ENCODE assay signal across 8 cellular contexts in the genomic region with DNA sequence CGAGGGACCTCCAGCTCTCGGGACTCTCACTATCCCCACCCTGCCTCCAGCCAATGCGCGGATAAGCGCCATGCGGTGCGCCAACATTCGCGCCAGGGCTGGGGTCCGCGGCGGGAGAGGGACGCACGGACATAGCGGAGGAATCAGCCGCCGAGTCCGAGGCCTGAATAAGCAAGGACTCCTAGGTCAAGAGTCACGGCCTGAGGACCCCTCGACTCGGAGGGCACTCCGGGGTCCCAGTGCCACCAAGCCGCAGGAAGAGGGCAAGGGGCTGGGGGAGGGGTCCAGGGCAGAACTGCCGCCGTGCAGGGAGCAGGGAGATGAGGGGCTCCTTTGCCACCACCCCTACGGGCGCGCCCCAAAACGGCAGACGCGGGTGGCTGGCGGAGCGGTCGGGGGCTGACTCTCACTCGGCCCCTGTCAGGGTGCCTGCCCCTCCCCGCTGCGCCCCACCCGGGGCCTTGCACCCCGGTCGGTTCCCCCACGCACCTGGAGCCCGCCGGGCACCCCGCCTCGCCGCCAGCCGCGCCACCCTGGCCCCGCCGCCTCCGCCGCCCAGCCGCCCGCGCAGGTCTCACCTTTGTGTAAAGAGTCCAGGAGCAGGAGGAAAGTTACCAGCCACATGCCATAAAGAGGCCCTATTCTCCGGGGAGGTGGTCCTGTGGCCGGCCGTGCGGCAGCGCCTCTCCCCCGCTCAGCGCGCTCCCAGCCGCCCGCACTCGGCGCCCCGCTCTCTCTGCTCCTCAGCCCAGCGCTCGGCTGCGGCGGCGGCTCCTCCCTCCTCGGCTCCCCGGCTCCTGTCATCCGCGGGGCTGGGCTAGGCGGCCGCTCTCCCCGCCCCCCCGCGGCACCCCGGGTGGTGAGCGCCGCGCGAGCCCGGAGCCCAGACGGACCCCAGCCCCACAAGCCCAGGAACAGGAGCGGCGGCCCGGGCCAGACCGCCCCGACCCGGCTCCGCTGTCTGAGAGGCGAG. TPM values are rescaled to one million over a fixed set of nuclear protein-coding genes. Genes with fewer than 3 reads are reported as not detected.
DNase-seq lines count a peak whose midpoint lies in the region; ATAC-seq and TF ChIP-seq lines count a peak whose summit lies in the region.

A gene with protein sequence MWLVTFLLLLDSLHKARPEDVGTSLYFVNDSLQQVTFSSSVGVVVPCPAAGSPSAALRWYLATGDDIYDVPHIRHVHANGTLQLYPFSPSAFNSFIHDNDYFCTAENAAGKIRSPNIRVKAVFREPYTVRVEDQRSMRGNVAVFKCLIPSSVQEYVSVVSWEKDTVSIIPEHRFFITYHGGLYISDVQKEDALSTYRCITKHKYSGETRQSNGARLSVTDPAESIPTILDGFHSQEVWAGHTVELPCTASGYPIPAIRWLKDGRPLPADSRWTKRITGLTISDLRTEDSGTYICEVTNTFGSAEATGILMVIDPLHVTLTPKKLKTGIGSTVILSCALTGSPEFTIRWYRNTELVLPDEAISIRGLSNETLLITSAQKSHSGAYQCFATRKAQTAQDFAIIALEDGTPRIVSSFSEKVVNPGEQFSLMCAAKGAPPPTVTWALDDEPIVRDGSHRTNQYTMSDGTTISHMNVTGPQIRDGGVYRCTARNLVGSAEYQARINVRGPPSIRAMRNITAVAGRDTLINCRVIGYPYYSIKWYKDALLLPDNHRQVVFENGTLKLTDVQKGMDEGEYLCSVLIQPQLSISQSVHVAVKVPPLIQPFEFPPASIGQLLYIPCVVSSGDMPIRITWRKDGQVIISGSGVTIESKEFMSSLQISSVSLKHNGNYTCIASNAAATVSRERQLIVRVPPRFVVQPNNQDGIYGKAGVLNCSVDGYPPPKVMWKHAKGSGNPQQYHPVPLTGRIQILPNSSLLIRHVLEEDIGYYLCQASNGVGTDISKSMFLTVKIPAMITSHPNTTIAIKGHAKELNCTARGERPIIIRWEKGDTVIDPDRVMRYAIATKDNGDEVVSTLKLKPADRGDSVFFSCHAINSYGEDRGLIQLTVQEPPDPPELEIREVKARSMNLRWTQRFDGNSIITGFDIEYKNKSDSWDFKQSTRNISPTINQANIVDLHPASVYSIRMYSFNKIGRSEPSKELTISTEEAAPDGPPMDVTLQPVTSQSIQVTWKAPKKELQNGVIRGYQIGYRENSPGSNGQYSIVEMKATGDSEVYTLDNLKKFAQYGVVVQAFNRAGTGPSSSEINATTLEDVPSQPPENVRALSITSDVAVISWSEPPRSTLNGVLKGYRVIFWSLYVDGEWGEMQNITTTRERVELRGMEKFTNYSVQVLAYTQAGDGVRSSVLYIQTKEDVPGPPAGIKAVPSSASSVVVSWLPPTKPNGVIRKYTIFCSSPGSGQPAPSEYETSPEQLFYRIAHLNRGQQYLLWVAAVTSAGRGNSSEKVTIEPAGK (N-terminal part only) (minus strand): TSS at position 761 of the 973 bp plus-strand sequence. CDS start 137 bp downstream, at position 624.

- H3K27me3 Mint-ChIP-seq in osteocyte (ENCODE audit: unreplicated experiment) = peaks cover 70% of the 10 kb centered on the region

- H3K4me3 Mint-ChIP-seq in osteocyte (ENCODE audit: unreplicated experiment) = no peak within 1 kb of the TSS

- peaks cover 4% of the 10 kb centered on the region for H3K4me1 Mint-ChIP-seq in osteocyte (ENCODE audit: unreplicated experiment)

- no peak within 1 kb of the TSS for H3K27ac Mint-ChIP-seq in osteocyte (ENCODE audit: unreplicated experiment)

- no peak for TF ChIP-seq CTCF in osteocyte (IDR thresholded peaks at IDR 0.05)

- peak; percentile 17 for DNase-seq in GM19238 (ENCODE audit: insufficient read length, low spot score)
- peak; percentile 55 for DNase-seq in activated CD4-positive, alpha-beta T cell treated with anti-CD3 and anti-CD28 coated beads for 48 hours
- peak in 38 of 56 donors; percentile 16 to 76 (median 40) for DNase-seq in nucleus accumbens (lab: John Stamatoyannopoulos, UW)
- DNase-seq in NCI-H1436 treated with DMSO at 0.1 percent for 48 hours (lab: John Stamatoyannopoulos, UW) = no peak
- no peak for DNase-seq in germinal center (ENCODE audit: low spot score)
- DNase-seq in osteocyte (ENCODE audit: extremely low spot score, unreplicated experiment) = no peak
- DNase-seq in SIG-M5 treated with dmso at 0.1 percent for 504 hours (lab: John Stamatoyannopoulos, UW; ENCODE audit: unreplicated experiment) = no peak

- H3K36me3 Mint-ChIP-seq in osteocyte (ENCODE audit: unreplicated experiment) = peaks cover 3% of the 10 kb centered on the region

- ATAC-seq in esophagus mucosa = peak; percentile 52

- H3K9me3 Mint-ChIP-seq in osteocyte (ENCODE audit: unreplicated experiment) = no peaks in the 10 kb centered on the region

RNA-seq across cellular contexts. Expression of the gene that starts here (rescaled TPM):
- total RNA-seq in esophagus mucosa (not detected), osteocyte (not detected in 2 replicates)

Comparison
In these comparisons a context has a peak if more than half of its experiments do, and no peak if none do; other contexts are left out.
1. Peak in ATAC-seq in esophagus mucosa; RNA of the gene not detected or under 1 TPM.
2. DNase-seq: peak in GM19238 (single experiment), activated CD4-positive, alpha-beta T cell treated with anti-CD3 and anti-CD28 coated beads for 48 hours (single experiment) and nucleus accumbens (38 of 56); none in NCI-H1436 treated with DMSO at 0.1 percent for 48 hours (single experiment), germinal center (single experiment), osteocyte (single experiment) and SIG-M5 treated with dmso at 0.1 percent for 504 hours (single experiment).